Comparison of ENCODE assay signal across 8 cellular contexts in genomic region chr21:41879190-41879998, GRCh38. TPM values are rescaled to one million over a fixed set of nuclear protein-coding genes. Genes with fewer than 3 reads are reported as not detected.
A peak's percentile ranks its signal among the peaks of the same experiment; 100 is the strongest.
DNase-seq lines count a peak whose midpoint lies in the region; ATAC-seq and TF ChIP-seq lines count a peak whose summit lies in the region.

A gene with protein sequence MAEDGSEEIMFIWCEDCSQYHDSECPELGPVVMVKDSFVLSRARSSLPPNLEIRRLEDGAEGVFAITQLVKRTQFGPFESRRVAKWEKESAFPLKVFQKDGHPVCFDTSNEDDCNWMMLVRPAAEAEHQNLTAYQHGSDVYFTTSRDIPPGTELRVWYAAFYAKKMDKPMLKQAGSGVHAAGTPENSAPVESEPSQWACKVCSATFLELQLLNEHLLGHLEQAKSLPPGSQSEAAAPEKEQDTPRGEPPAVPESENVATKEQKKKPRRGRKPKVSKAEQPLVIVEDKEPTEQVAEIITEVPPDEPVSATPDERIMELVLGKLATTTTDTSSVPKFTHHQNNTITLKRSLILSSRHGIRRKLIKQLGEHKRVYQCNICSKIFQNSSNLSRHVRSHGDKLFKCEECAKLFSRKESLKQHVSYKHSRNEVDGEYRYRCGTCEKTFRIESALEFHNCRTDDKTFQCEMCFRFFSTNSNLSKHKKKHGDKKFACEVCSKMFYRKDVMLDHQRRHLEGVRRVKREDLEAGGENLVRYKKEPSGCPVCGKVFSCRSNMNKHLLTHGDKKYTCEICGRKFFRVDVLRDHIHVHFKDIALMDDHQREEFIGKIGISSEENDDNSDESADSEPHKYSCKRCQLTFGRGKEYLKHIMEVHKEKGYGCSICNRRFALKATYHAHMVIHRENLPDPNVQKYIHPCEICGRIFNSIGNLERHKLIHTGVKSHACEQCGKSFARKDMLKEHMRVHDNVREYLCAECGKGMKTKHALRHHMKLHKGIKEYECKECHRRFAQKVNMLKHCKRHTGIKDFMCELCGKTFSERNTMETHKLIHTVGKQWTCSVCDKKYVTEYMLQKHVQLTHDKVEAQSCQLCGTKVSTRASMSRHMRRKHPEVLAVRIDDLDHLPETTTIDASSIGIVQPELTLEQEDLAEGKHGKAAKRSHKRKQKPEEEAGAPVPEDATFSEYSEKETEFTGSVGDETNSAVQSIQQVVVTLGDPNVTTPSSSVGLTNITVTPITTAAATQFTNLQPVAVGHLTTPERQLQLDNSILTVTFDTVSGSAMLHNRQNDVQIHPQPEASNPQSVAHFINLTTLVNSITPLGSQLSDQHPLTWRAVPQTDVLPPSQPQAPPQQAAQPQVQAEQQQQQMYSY (minus strand): TSS chr21:41879344. CDS start chr21:41860363, 18,981 bp downstream.

- no peaks in the 10 kb centered on the region for H3K9me3 ChIP-seq in mesodermal cell (ENCODE audit: control insufficient read depth, low read length)

- H3K4me3 Mint-ChIP-seq in effector memory CD8-positive, alpha-beta T cell, result peak within 1 kb of the TSS; percentile 85 to 86

- H3K27ac ChIP-seq in mesodermal cell (ENCODE audit: low read depth, low read length, severe bottlenecking), result peak within 1 kb of the TSS; percentile 69

- 1% methylated on average over 41 to 52 of the region's 89 CpGs for WGBS in mesodermal cell (ENCODE audit: insufficient coverage in 2 of 2), 2 experiments

- H3K36me3 ChIP-seq in mesodermal cell (ENCODE audit: control insufficient read depth, insufficient read depth, low read length), result no peaks in the 10 kb centered on the region

- no peaks in the 10 kb centered on the region for H3K9me3 Mint-ChIP-seq in effector memory CD8-positive, alpha-beta T cell

- peak within 1 kb of the TSS; percentile 90 to 93 for H3K27ac Mint-ChIP-seq in effector memory CD8-positive, alpha-beta T cell

- DNase-seq in C1 segment of cervical spinal cord (lab: John Stamatoyannopoulos, UW), result peak; percentile 14 to 87 (median 75)
- peak; percentile 63 for DNase-seq in NOMO-1 treated with DMSO at 0.1 percent for 48 hours (lab: John Stamatoyannopoulos, UW; ENCODE audit: unreplicated experiment)
- peak; percentile 68 to 82 (median 69) for DNase-seq in activated CD8-positive, alpha-beta memory T cell treated with anti-CD3 and anti-CD28 coated beads for 48 hours (ENCODE audit: low read depth in 2 of 3, low spot score in 2 of 3)
- peak; percentile 69 to 78 (median 71) for DNase-seq in effector memory CD8-positive, alpha-beta T cell
- DNase-seq in stimulated activated CD8-positive, alpha-beta memory T cell treated with anti-CD3 and anti-CD28 coated beads, Interleukin-15, amount 100 ng/mL, for 24 hours (ENCODE audit: low read depth), result peak; percentile 76

- peak; percentile 59 for ATAC-seq in HG03442 (IDR thresholded peaks at IDR 0.05; ENCODE audit: unreplicated experiment)
- ATAC-seq in effector memory CD8-positive, alpha-beta T cell (replicated peaks), result peak; percentile 76

- H3K4me1 Mint-ChIP-seq in effector memory CD8-positive, alpha-beta T cell (ENCODE audit: low read depth in 2 of 2), result peaks cover 18 to 19% of the 10 kb centered on the region in 2 donors

- no peaks in the 10 kb centered on the region for H3K27me3 Mint-ChIP-seq in effector memory CD8-positive, alpha-beta T cell

- TF ChIP-seq POLR2A in GM19193 (IDR thresholded peaks at IDR 0.05; ENCODE audit: extremely low read depth, insufficient read depth, insufficient read length), result peak; percentile 49

- peaks cover 5% of the 10 kb centered on the region for H3K4me1 ChIP-seq in mesodermal cell (ENCODE audit: control insufficient read depth, insufficient read depth, low read length, poor library complexity, severe bottlenecking)

- H3K4me3 ChIP-seq in mesodermal cell (ENCODE audit: extremely low read depth, insufficient read depth, low read length, poor library complexity, severe bottlenecking), result peak within 1 kb of the TSS; percentile 70

- H3K36me3 Mint-ChIP-seq in effector memory CD8-positive, alpha-beta T cell (ENCODE audit: insufficient read depth), result no peaks in the 10 kb centered on the region

RNA-seq across cellular contexts. Expression of the gene that starts here (rescaled TPM):
- polyA plus RNA-seq in mesodermal cell (2013, experiment 1 of 2), result 7.1 TPM
- polyA plus RNA-seq in mesodermal cell (2013, experiment 2 of 2), result 4.8 TPM

Comparison
In these comparisons a context has a peak if more than half of its experiments do, and no peak if none do; other contexts are left out.
1. Peak in every context shown above with its lines: DNase-seq, ATAC-seq, H3K4me3 ChIP-seq and H3K27ac ChIP-seq.